ENCODE assay signal across 22 cellular contexts in genomic region chr16:16050106-16050505, GRCh38.
"Had no signal": no experiment of that assay in that cellular context is flagged by ENCODE, and none has a peak within 500 bp of the region (broad histone marks: within the 10 kb centered on the region; RNA-seq: fewer than 3 reads in every experiment).

No MANE protein-coding gene starts in this region.

- H3K4me3 Mint-ChIP-seq: activated CD4-positive, alpha-beta memory T cell treated with anti-CD3 and anti-CD28 coated beads for 36 hours; activated naive CD4-positive, alpha-beta T cell treated with anti-CD3 and anti-CD28 coated beads, Interleukin-2, amount 10 ng/mL, durations not matched to agents 7 days and 5 days; dendritic cell treated with granulocyte-macrophage colony-stimulating factor and Interleukin-4, amounts not matched to agents 40 ng/mL and 50 ng/mL, for 4 days; immature natural killer cell; natural killer cell treated with Interleukin-12 subunit alpha and Interleukin-12 subunit beta and Interleukin-15 and Interleukin-18, amount 100 ng/mL, for 72 hours; stimulated activated memory B cell treated with anti-CD40 and anti-IgM and Interleukin-4, amounts not matched to agents 10 μg/mL and 1 μg/mL and 100 μg/mL, for 72 hours had no signal

- H3K9me3 Mint-ChIP-seq: activated CD4-positive, alpha-beta memory T cell treated with anti-CD3 and anti-CD28 coated beads for 36 hours; activated naive CD4-positive, alpha-beta T cell treated with anti-CD3 and anti-CD28 coated beads, Interleukin-2, amount 10 ng/mL, durations not matched to agents 7 days and 5 days; dendritic cell treated with granulocyte-macrophage colony-stimulating factor and Interleukin-4, amounts not matched to agents 40 ng/mL and 50 ng/mL, for 4 days; immature natural killer cell; natural killer cell treated with Interleukin-12 subunit alpha and Interleukin-12 subunit beta and Interleukin-15 and Interleukin-18, amount 100 ng/mL, for 72 hours; stimulated activated memory B cell treated with anti-CD40 and anti-IgM and Interleukin-4, amounts not matched to agents 10 μg/mL and 1 μg/mL and 100 μg/mL, for 72 hours had no signal

- H3K27me3 ChIP-seq: cardiac muscle cell, hepatocyte, left lung, neutrophil, ovary, right lobe of liver, upper lobe of right lung had no signal

- H3K27ac ChIP-seq: cardiac muscle cell, hepatocyte, left lung, neutrophil, ovary, prostate gland, right lobe of liver, upper lobe of right lung had no signal

- DNase-seq: activated CD4-positive, alpha-beta memory T cell treated with anti-CD3 and anti-CD28 coated beads for 36 hours; activated CD4-positive, alpha-beta T cell treated with anti-CD3 and anti-CD28 coated beads for 48 hours; activated effector memory CD4-positive, alpha-beta T cell treated with Interleukin-2 at 50 U/mL for 16 hours; activated naive CD4-positive, alpha-beta T cell treated with anti-CD3 and anti-CD28 coated beads, Interleukin-2, amount 10 ng/mL, durations not matched to agents 7 days and 5 days; activated T-cell treated with anti-CD3 and anti-CD28 coated beads, Interleukin-2, amount 50 U/mL, for 48 hours; amygdala; effector CD4-positive, alpha-beta T cell; foreskin fibroblast; immature natural killer cell; left lung; ovary; right lobe of liver; stimulated activated CD4-positive, alpha-beta T cell treated with anti-CD3 and anti-CD28 coated beads, Interleukin-15, amount 100 ng/mL, for 24 hours; upper lobe of right lung had no signal

- H3K4me3 ChIP-seq: cardiac muscle cell, hepatocyte, left lung, ovary, prostate gland, right lobe of liver, smooth muscle cell, upper lobe of right lung had no signal

- H3K36me3 ChIP-seq: ovary had no signal

- H3K27me3 Mint-ChIP-seq: activated CD4-positive, alpha-beta memory T cell treated with anti-CD3 and anti-CD28 coated beads for 36 hours; activated naive CD4-positive, alpha-beta T cell treated with anti-CD3 and anti-CD28 coated beads, Interleukin-2, amount 10 ng/mL, durations not matched to agents 7 days and 5 days; dendritic cell treated with granulocyte-macrophage colony-stimulating factor and Interleukin-4, amounts not matched to agents 40 ng/mL and 50 ng/mL, for 4 days; natural killer cell treated with Interleukin-12 subunit alpha and Interleukin-12 subunit beta and Interleukin-15 and Interleukin-18, amount 100 ng/mL, for 72 hours; stimulated activated memory B cell treated with anti-CD40 and anti-IgM and Interleukin-4, amounts not matched to agents 10 μg/mL and 1 μg/mL and 100 μg/mL, for 72 hours had no signal

- H3K27ac Mint-ChIP-seq: activated CD4-positive, alpha-beta memory T cell treated with anti-CD3 and anti-CD28 coated beads for 36 hours; activated naive CD4-positive, alpha-beta T cell treated with anti-CD3 and anti-CD28 coated beads, Interleukin-2, amount 10 ng/mL, durations not matched to agents 7 days and 5 days; dendritic cell treated with granulocyte-macrophage colony-stimulating factor and Interleukin-4, amounts not matched to agents 40 ng/mL and 50 ng/mL, for 4 days; immature natural killer cell; natural killer cell treated with Interleukin-12 subunit alpha and Interleukin-12 subunit beta and Interleukin-15 and Interleukin-18, amount 100 ng/mL, for 72 hours; stimulated activated memory B cell treated with anti-CD40 and anti-IgM and Interleukin-4, amounts not matched to agents 10 μg/mL and 1 μg/mL and 100 μg/mL, for 72 hours had no signal

- H3K4me1 Mint-ChIP-seq: immature natural killer cell had no signal

- H3K9me3 ChIP-seq: left lung, neutrophil, ovary, prostate gland, right lobe of liver, upper lobe of right lung had no signal

- ATAC-seq: left lung; natural killer cell treated with Interleukin-12 subunit alpha and Interleukin-12 subunit beta and Interleukin-15 and Interleukin-18, amount 100 ng/mL, for 72 hours; right lobe of liver; stimulated activated memory B cell treated with anti-CD40 and anti-IgM and Interleukin-4, amounts not matched to agents 10 μg/mL and 1 μg/mL and 100 μg/mL, for 72 hours; upper lobe of right lung had no signal

- H3K4me1 ChIP-seq: left lung, prostate gland, right lobe of liver, upper lobe of right lung had no signal
